ENCODE assay signal across 9 cellular contexts in the genomic region with DNA sequence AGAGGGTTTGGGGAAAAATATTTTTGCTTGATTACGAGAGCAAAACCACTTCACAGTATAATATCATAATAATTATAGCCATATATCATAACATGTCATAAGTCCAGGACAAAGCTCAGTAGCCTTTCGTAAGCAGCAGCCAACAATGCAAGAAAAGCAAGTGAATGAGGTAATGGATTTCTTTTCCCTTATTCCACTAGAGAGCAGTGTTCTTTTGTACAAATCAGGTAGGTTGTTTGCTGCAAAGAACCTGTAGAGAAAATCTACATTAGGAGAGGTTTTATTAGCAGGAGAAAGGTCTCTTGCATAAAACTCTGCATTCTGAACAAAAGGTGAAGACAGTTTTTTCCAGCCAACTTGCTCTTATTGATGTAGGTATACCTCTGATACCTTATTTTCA.
A peak's percentile ranks its signal among the peaks of the same experiment; 100 is the strongest.
DNase-seq lines count a peak whose midpoint lies in the region; ATAC-seq and TF ChIP-seq lines count a peak whose summit lies in the region.
"Had no signal": no experiment of that assay in that cellular context is flagged by ENCODE, and none has a peak within 500 bp of the region (broad histone marks: within the 10 kb centered on the region; RNA-seq: fewer than 3 reads in every experiment).

No MANE protein-coding gene starts in this region.

- intact Hi-C loops in heart left ventricle (cut with DNase I) (no loop called here), right cardiac atrium (cut with DNase I) (no loop called here), ovary (cut with DNase I) (no loop called here)

- TF ChIP-seq CTCF in heart left ventricle (IDR thresholded peaks at IDR 0.05) (peak in 7 of 12 donors; percentile 15 to 52 (median 42)), hepatocyte (IDR thresholded peaks at IDR 0.05; ENCODE audit: poor library complexity) (peak; percentile 69), ovary (IDR thresholded peaks at IDR 0.05) (peak in 1 of 3 donors; percentile 20), right atrium auricular region (IDR thresholded peaks at IDR 0.05) (peak in 1 of 2 donors; percentile 38)

- H3K9me3 ChIP-seq in heart left ventricle: no peaks in the 10 kb centered on the region
- no peaks in the 10 kb centered on the region for H3K9me3 ChIP-seq in right cardiac atrium (ENCODE audit: control insufficient read depth, low read length)
- no peaks in the 10 kb centered on the region for H3K9me3 ChIP-seq in hepatocyte (ENCODE audit: low read depth)
- no peaks in the 10 kb centered on the region for H3K9me3 ChIP-seq in ovary
- H3K9me3 ChIP-seq in right atrium auricular region: no peaks in the 10 kb centered on the region
- H3K9me3 ChIP-seq: Caco-2 had no signal

- H3K36me3 ChIP-seq in heart left ventricle: no peaks in the 10 kb centered on the region
- no peaks in the 10 kb centered on the region for H3K36me3 ChIP-seq in hepatocyte (replicated peaks; ENCODE audit: insufficient read depth, low read depth)
- H3K36me3 ChIP-seq in ovary: no peaks in the 10 kb centered on the region
- no peaks in the 10 kb centered on the region for H3K36me3 ChIP-seq in right atrium auricular region

- WGBS in heart left ventricle, 4 donors: 35 to 47% (median 44%) methylated on average over 2 of the region's 2 CpGs
- 34% methylated on average over 2 of the region's 2 CpGs for whole genome bisulfite sequencing in right cardiac atrium
- 36% methylated on average over 2 of the region's 2 CpGs for WGBS in hepatocyte (ENCODE audit: low lambda C conversion rate, missing lambda C conversion rate)
- 8 to 11% (median 10%) methylated on average over 2 of the region's 2 CpGs for WGBS in ovary, 3 donors

- H3K9me2 ChIP-seq in hepatocyte (replicated peaks; ENCODE audit: insufficient read depth): no peaks in the 10 kb centered on the region

- H3K27me3 ChIP-seq in heart left ventricle (no peaks in the 10 kb centered on the region), right cardiac atrium (ENCODE audit: control insufficient read depth, insufficient read depth) (no peaks in the 10 kb centered on the region), hepatocyte (no peaks in the 10 kb centered on the region), ovary (no peaks in the 10 kb centered on the region), right atrium auricular region (no peaks in the 10 kb centered on the region)

- no peak for ATAC-seq in heart left ventricle
- ATAC-seq in right cardiac atrium: no peak

- no peak overlapping the region for H3K27ac ChIP-seq in heart left ventricle
- H3K27ac ChIP-seq in right cardiac atrium (ENCODE audit: low read length): no peak overlapping the region
- H3K27ac ChIP-seq in hepatocyte: no peak overlapping the region
- H3K27ac ChIP-seq in ovary: no peak overlapping the region
- H3K27ac ChIP-seq in right atrium auricular region: no peak overlapping the region

- no peak for TF ChIP-seq EP300 in ovary (IDR thresholded peaks at IDR 0.05)

- H2AFZ ChIP-seq in hepatocyte: no peak overlapping the region

- DNase-seq in heart left ventricle (no peak), right cardiac atrium (no peak), RKO (ENCODE audit: low spot score) (peak; percentile 34), hepatocyte (ENCODE audit: low spot score) (peak; percentile 39), ovary (no peak), activated gamma-delta T cell (lab: John Stamatoyannopoulos, UW) (no peak), right atrium auricular region (ENCODE audit: low spot score) (no peak)
- no peak for DNase-seq in activated effector memory CD4-positive, alpha-beta T cell treated with Interleukin-2 at 50 U/mL for 16 hours
- DNase-seq: Caco-2 had no signal

- TF ChIP-seq POLR2A in heart left ventricle (IDR thresholded peaks at IDR 0.05) (no peak), ovary (IDR thresholded peaks at IDR 0.05) (no peak)

- H3K4me1 ChIP-seq in heart left ventricle (no peaks in the 10 kb centered on the region), right cardiac atrium (ENCODE audit: control insufficient read depth, insufficient read depth, low read length) (no peaks in the 10 kb centered on the region), hepatocyte (ENCODE audit: insufficient read depth) (no peaks in the 10 kb centered on the region), ovary (ENCODE audit: insufficient read depth) (no peaks in the 10 kb centered on the region), right atrium auricular region (no peaks in the 10 kb centered on the region)
- H3K4me1 ChIP-seq: Caco-2 had no signal

- no peaks in the 10 kb centered on the region for H4K20me1 ChIP-seq in hepatocyte (ENCODE audit: insufficient read depth, poor library complexity, severe bottlenecking)

- no peaks in the 10 kb centered on the region for H3K79me2 ChIP-seq in hepatocyte

- no peak overlapping the region for H3K4me2 ChIP-seq in hepatocyte

- H3K4me3 ChIP-seq in heart left ventricle: no peak overlapping the region
- no peak overlapping the region for H3K4me3 ChIP-seq in right cardiac atrium (ENCODE audit: low read length)
- H3K4me3 ChIP-seq in hepatocyte: no peak overlapping the region
- no peak overlapping the region for H3K4me3 ChIP-seq in ovary
- H3K4me3 ChIP-seq in right atrium auricular region: no peak overlapping the region

Comparison
In these comparisons a context has a peak if more than half of its experiments do, and no peak if none do; other contexts are left out.
1. DNase-seq: peak in RKO (single experiment) and hepatocyte (single experiment); none in heart left ventricle (0 of 5), right cardiac atrium (0 of 3), activated effector memory CD4-positive, alpha-beta T cell treated with Interleukin-2 at 50 U/mL for 16 hours (single experiment), ovary (0 of 5), activated gamma-delta T cell (single experiment) and right atrium auricular region (single experiment).